8 cellular contexts compared by ENCODE assay signal in genomic region chrX:32024072-32024471, GRCh38.
"Had no signal": no experiment of that assay in that cellular context is flagged by ENCODE, and none has a peak within 500 bp of the region (broad histone marks: within the 10 kb centered on the region; RNA-seq: fewer than 3 reads in every experiment).

No MANE protein-coding gene starts in this region.

- H3K4me3 Mint-ChIP-seq: IgD-negative memory B cell had no signal

- H3K36me3 Mint-ChIP-seq: IgD-negative memory B cell had no signal

- H3K27me3 Mint-ChIP-seq: IgD-negative memory B cell had no signal

- H3K4me3 ChIP-seq: K562 had no signal

- H3K4me1 Mint-ChIP-seq: IgD-negative memory B cell had no signal

- H3K27ac Mint-ChIP-seq: IgD-negative memory B cell had no signal

- ATAC-seq: HepG2, K562 had no signal

- DNase-seq: IMR-90, KBM-7, KG1 had no signal

- H3K27ac ChIP-seq: HL-60, KMS-11 had no signal

- H3K4me2 ChIP-seq: KMS-11 had no signal

- H3K9ac ChIP-seq: KMS-11 had no signal
